13 cellular contexts compared by ENCODE assay signal in the genomic region with DNA sequence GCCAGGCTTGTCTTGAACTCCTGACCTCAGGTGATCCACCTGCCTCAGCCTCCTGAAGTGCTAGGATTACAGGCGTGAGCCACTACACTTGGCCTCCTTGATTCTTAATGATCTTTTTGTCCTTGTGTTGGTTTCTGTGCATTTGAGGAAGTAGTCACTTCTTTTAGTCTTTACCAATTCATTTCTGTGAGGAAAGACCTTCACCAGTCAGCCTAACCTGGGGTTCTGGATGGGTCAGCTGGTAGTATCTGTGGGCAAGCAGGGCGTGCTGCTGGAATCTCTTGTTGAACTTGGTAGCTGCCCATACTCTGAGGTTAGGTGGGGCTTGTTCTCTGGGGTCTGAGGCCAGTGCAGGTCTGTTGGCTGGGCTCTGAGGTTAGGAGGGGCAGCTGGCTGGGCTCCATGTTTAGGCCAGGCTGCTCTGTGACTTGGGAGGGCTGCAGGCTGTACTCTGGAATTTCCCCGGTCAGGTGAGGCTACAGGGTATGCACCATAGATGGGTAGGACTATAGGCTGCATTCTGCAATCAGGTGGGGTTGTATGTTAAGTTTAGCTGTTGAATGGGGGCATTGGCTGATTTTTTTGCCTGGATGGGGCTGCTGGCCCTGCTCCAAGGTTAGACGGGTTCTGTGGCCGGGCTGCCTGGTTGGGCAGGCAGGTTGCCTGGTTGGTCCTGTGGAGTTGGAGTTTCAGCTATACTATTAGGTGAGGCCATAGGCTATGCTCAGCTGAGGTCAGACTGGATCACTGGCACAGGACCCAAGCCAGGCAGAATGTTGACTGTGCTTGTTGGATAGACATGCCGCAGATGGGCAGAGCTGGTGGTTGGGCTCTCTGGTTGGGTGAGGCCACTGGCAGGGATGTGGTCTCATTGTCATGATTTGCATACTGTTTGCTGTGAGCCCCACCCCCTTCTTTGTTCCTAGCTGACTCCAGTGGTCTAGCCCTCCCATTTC. TPM values are rescaled to one million over a fixed set of nuclear protein-coding genes. Genes with fewer than 3 reads are reported as not detected.
A peak's percentile ranks its signal among the peaks of the same experiment; 100 is the strongest.
DNase-seq lines count a peak whose midpoint lies in the region; ATAC-seq, FAIRE-seq and TF ChIP-seq lines count a peak whose summit lies in the region.
"Had no signal": no experiment of that assay in that cellular context is flagged by ENCODE, and none has a peak within 500 bp of the region (broad histone marks: within the 10 kb centered on the region; RNA-seq: fewer than 3 reads in every experiment).

No MANE protein-coding gene starts in this region.

- H3K27me3 Mint-ChIP-seq in CD8-positive, alpha-beta memory T cell = no peaks in the 10 kb centered on the region
- H3K27me3 Mint-ChIP-seq: activated CD4-positive, alpha-beta T cell treated with anti-CD3 and anti-CD28 coated beads, Interleukin-2, amount 10 ng/mL, durations not matched to agents 7 days and 5 days had no signal

- POLR2A ChIA-PET in CD8-positive, alpha-beta memory T cell (lab: Charles Lee) = no interaction called here
- POLR2A ChIA-PET in GM12878 (lab: Charles Lee) = interaction anchor here (0.5 to 0.6 kb wide), 2 partner anchors 29 to 101 kb away, joined by 4 to 6 read pairs; no protein-coding TSS in a partner anchor

- no peak for TF ChIP-seq CTCF in KMS-11 (conservative IDR thresholded peaks at IDR 0.05; ENCODE audit: low read depth, low read length)
- no peak for TF ChIP-seq CTCF in GM12878 (IDR thresholded peaks at IDR 0.05 in 2 of 3, conservative IDR thresholded peaks at IDR 0.05 in 1 of 3; ENCODE audit: control insufficient read depth in 2 of 3, extremely low read depth in 1 of 3, insufficient read depth in 1 of 3, low read depth in 3 of 3, low read length in 3 of 3)
- TF ChIP-seq CTCF in right lobe of liver (IDR thresholded peaks at IDR 0.05) = no peak

- intact Hi-C loops in GM12878 (cut with micrococcal nuclease; ENCODE audit: unreplicated experiment) = no loop called here
- intact Hi-C loops in right lobe of liver (cut with DNase I) = no loop called here

- peaks cover 0 to 4% (median 2%) of the 10 kb centered on the region in 5 donors for H3K9me3 Mint-ChIP-seq in CD8-positive, alpha-beta memory T cell
- H3K9me3 Mint-ChIP-seq: activated CD4-positive, alpha-beta T cell treated with anti-CD3 and anti-CD28 coated beads, Interleukin-2, amount 10 ng/mL, durations not matched to agents 7 days and 5 days had no signal

- TF ChIP-seq EP300 in GM12878 (IDR thresholded peaks at IDR 0.05; ENCODE audit: borderline replicate concordance in 1 of 2, control insufficient read depth in 1 of 2, low read depth in 2 of 2, low read length in 2 of 2) = no peak

- H4K20me1 ChIP-seq in KMS-11 (ENCODE audit: insufficient read depth) (peaks cover 4% of the 10 kb centered on the region), GM12878 (ENCODE audit: control insufficient read depth, insufficient read depth) (no peaks in the 10 kb centered on the region; the same call in 1 of the 2 replicates)

- TF ChIP-seq RAD21 in GM12878 (IDR thresholded peaks at IDR 0.05; ENCODE audit: insufficient read depth, low read depth, low read length) = no peak

- no peak for DNase-seq in CD8-positive, alpha-beta memory T cell
- DNase-seq in GM12878 (ENCODE audit: low read depth, low spot score) (no peak), right lobe of liver (peak in 2 of 3 donors; percentile 59 to 66), RKO (ENCODE audit: low spot score) (no peak), NCI-H748 treated with DMSO at 0.1 percent for 48 hours (lab: John Stamatoyannopoulos, UW) (no peak)
- no peak for DNase-seq in stimulated activated CD4-positive, alpha-beta T cell treated with anti-CD3 and anti-CD28 coated beads, Interleukin-4, amount 100 ng/mL, for 4 hours
- DNase-seq: activated CD4-positive, alpha-beta T cell treated with anti-CD3 and anti-CD28 coated beads, Interleukin-2, amount 10 ng/mL, durations not matched to agents 7 days and 5 days; EL; foreskin fibroblast; OCI-M1 had no signal

- RAD21 ChIA-PET in GM12878 (lab: Charles Lee; ENCODE audit: unreplicated experiment) = no interaction called here

- CTCF ChIA-PET in CD8-positive, alpha-beta memory T cell (lab: Charles Lee) = no interaction called here
- CTCF ChIA-PET in GM12878 (lab: Yijun Ruan, JAX) = interaction anchor here (0.7 to 1.2 kb wide), 3 partner anchors 12 to 277 kb away, joined by 3 read pairs; no protein-coding TSS in a partner anchor

- no peaks in the 10 kb centered on the region for H3K27me3 ChIP-seq in CD8-positive, alpha-beta memory T cell (ENCODE audit: insufficient read depth, low read length, poor library complexity, severe bottlenecking)
- H3K27me3 ChIP-seq in KMS-11 (ENCODE audit: insufficient read depth, low read depth) (no peaks in the 10 kb centered on the region), GM12878 (replicated peaks in 1 of 2; ENCODE audit: control insufficient read depth in 2 of 2, insufficient read depth in 2 of 2, low read length in 1 of 2) (no peaks in the 10 kb centered on the region), right lobe of liver (no peaks in the 10 kb centered on the region)
- H3K27me3 ChIP-seq: ascending aorta had no signal

- WGBS in GM12878 (ENCODE audit: insufficient coverage, insufficient replicate concordance, low lambda C conversion rate, missing lambda C conversion rate) = 64% methylated on average over 6 of the region's 6 CpGs
- WGBS in right lobe of liver (ENCODE audit: insufficient coverage, low coverage, low lambda C conversion rate, missing lambda C conversion rate) = 0% methylated on average over 1 of the region's 6 CpGs

- no peaks in the 10 kb centered on the region for H3K36me3 ChIP-seq in CD8-positive, alpha-beta memory T cell (ENCODE audit: insufficient read depth, low read length)
- H3K36me3 ChIP-seq in KMS-11 (ENCODE audit: insufficient read depth) = no peaks in the 10 kb centered on the region
- peaks cover 2 to 8% of the 10 kb centered on the region in 2 experiments; a peak in 3 of 4 replicates for H3K36me3 ChIP-seq in GM12878 (ENCODE audit: control insufficient read depth in 2 of 2, insufficient read depth in 2 of 2, low read length in 1 of 2)
- no peaks in the 10 kb centered on the region for H3K36me3 ChIP-seq in right lobe of liver

- H2AFZ ChIP-seq in KMS-11 (ENCODE audit: low read depth) (no peak overlapping the region), GM12878 (ENCODE audit: control insufficient read depth, low read depth, low read length) (no peak overlapping the region)

- no peak for FAIRE-seq in GM12878 (lab: Jason Lieb, UNC)

- BruUV-seq in GM12878 (replicated peaks; lab: Mats Ljungman, UMichigan) = no TSS peak

- SMC1A ChIA-PET in GM12878 (lab: Charles Lee; ENCODE audit: uncharacterized antibody, unreplicated experiment) = interaction anchor here (1.0 kb wide), 2 partner anchors 20 kb away, joined by 3 read pairs; a partner anchor contains a TSS

- H3K36me3 Mint-ChIP-seq in CD8-positive, alpha-beta memory T cell = peaks cover 11 to 51% (median 19%) of the 10 kb centered on the region in 3 donors

- peaks cover 25% of the 10 kb centered on the region for H3K4me1 ChIP-seq in CD8-positive, alpha-beta memory T cell (ENCODE audit: insufficient read depth, low read length)
- H3K4me1 ChIP-seq in KMS-11 (ENCODE audit: low read depth, poor library complexity, severe bottlenecking) (peaks cover 24% of the 10 kb centered on the region), GM12878 (ENCODE audit: control insufficient read depth, insufficient read depth, low read length) (peaks cover 22% of the 10 kb centered on the region), right lobe of liver (peaks cover 0 to 44% (median 0%) of the 10 kb centered on the region in 4 donors)

- no peak overlapping the region for H3K9ac ChIP-seq in KMS-11
- H3K9ac ChIP-seq in GM12878 (ENCODE audit: control insufficient read depth, insufficient read depth, low read length) = no peak overlapping the region

- ATAC-seq in GM12878 = peak; percentile 62
- peak; percentile 60 to 83 (median 64) for ATAC-seq in right lobe of liver
- ATAC-seq in HG02798 (IDR thresholded peaks at IDR 0.05; ENCODE audit: poor library complexity, unreplicated experiment) = no peak

- H3K27ac Mint-ChIP-seq in CD8-positive, alpha-beta memory T cell = peak overlapping the region in 7 of 8 donors; percentile 54 to 89 (median 78)
- H3K27ac Mint-ChIP-seq: activated CD4-positive, alpha-beta T cell treated with anti-CD3 and anti-CD28 coated beads, Interleukin-2, amount 10 ng/mL, durations not matched to agents 7 days and 5 days had no signal

- no peak overlapping the region for H3K4me3 ChIP-seq in CD8-positive, alpha-beta memory T cell (ENCODE audit: low read length)
- H3K4me3 ChIP-seq in KMS-11 (IDR thresholded peaks at IDR 0.05; ENCODE audit: insufficient read depth, low read depth, low read length) = no peak overlapping the region
- no peak overlapping the region for H3K4me3 ChIP-seq in GM12878
- H3K4me3 ChIP-seq in right lobe of liver = no peak overlapping the region
- H3K4me3 ChIP-seq: ascending aorta had no signal

- no peak overlapping the region for H3K27ac ChIP-seq in CD8-positive, alpha-beta memory T cell (ENCODE audit: low read depth, low read length)
- H3K27ac ChIP-seq in KMS-11 (peak overlapping the region; percentile 21; the same call in 1 of the 2 replicates), GM12878 (ENCODE audit: control insufficient read depth, insufficient read depth) (no peak overlapping the region; the same call in 1 of the 2 replicates), right lobe of liver (peak overlapping the region in 1 of 3 donors; percentile 25)
- H3K27ac ChIP-seq: ascending aorta had no signal

- H3K9me3 ChIP-seq in CD8-positive, alpha-beta memory T cell (ENCODE audit: low read length) = no peaks in the 10 kb centered on the region
- H3K9me3 ChIP-seq in GM12878 (replicated peaks; ENCODE audit: control insufficient read depth, insufficient read depth, low read length) = no peaks in the 10 kb centered on the region; the same call in 2 of the 3 replicates
- H3K9me3 ChIP-seq in right lobe of liver = no peaks in the 10 kb centered on the region

- peak overlapping the region; percentile 21; the same call in 1 of the 2 replicates for H3K4me2 ChIP-seq in KMS-11
- no peak overlapping the region; the same call in 1 of the 2 replicates for H3K4me2 ChIP-seq in GM12878 (ENCODE audit: control insufficient read depth, insufficient read depth)

- in situ Hi-C loops in GM12878 (cut with MboI) = no loop called here

- H3K79me2 ChIP-seq in KMS-11 (ENCODE audit: insufficient read depth, low read depth) (peaks cover 50% of the 10 kb centered on the region; the same call in 1 of the 2 replicates), GM12878 (ENCODE audit: control insufficient read depth, insufficient read depth, low read length) (peaks cover 29% of the 10 kb centered on the region)

- peaks cover 58 to 74% (median 73%) of the 10 kb centered on the region in 3 donors for H3K4me1 Mint-ChIP-seq in CD8-positive, alpha-beta memory T cell

- no peak for TF ChIP-seq POLR2A in GM12878 (IDR thresholded peaks at IDR 0.05; ENCODE audit: low read depth, low read length)
- no peak for TF ChIP-seq POLR2A in right lobe of liver (IDR thresholded peaks at IDR 0.05)

- H3K4me3 Mint-ChIP-seq in CD8-positive, alpha-beta memory T cell = peak overlapping the region in 4 of 7 donors; percentile 23 to 72 (median 55)
- H3K4me3 Mint-ChIP-seq: activated CD4-positive, alpha-beta T cell treated with anti-CD3 and anti-CD28 coated beads, Interleukin-2, amount 10 ng/mL, durations not matched to agents 7 days and 5 days had no signal

RNA-seq across cellular contexts. Expression of a gene that starts 19.2 kb away (rescaled TPM):
- total RNA-seq in CD8-positive, alpha-beta memory T cell = 10 to 100 TPM; 39.0 to 39.7 TPM
- 50.2 TPM for polyA plus RNA-seq in CD8-positive, alpha-beta memory T cell
- total RNA-seq in GM12878 (2013; cell fraction: nucleolus; rRNA removed) = 15.8 and 18.4 TPM in 2 replicates
- total RNA-seq in GM12878 (2014; rRNA removed) = 19.2 and 21.9 TPM in 2 replicates
- total RNA-seq in GM12878 (2014; rRNA removed; fragmentation: Illumina TruSeq; extraction: Trizol) = 22.7 and 23.7 TPM in 2 replicates
- 24.0 and 26.8 TPM in 2 replicates for total RNA-seq in GM12878 (2021)
- polyA plus RNA-seq in GM12878 (2011; ENCODE audit: low read depth) = 27.3 TPM
- polyA plus RNA-seq in GM12878 (2011; rRNA removed) = 41.8 and 47.9 TPM in 2 replicates
- polyA plus RNA-seq in GM12878 (2011; cell fraction: cytosol; rRNA removed) = 41.0 and 45.1 TPM in 2 replicates
- 16.8 and 18.6 TPM in 2 replicates for polyA plus RNA-seq in GM12878 (2011; cell fraction: nucleus; rRNA removed)
- 25.0 and 25.8 TPM in 2 replicates for polyA plus RNA-seq in GM12878 (2012)
- polyA plus RNA-seq in GM12878 (2014; fragmentation: Illumina TruSeq; extraction: Trizol) = 38.0 and 40.1 TPM in 2 replicates
- 1 to 10 TPM; 2.1 to 2.9 TPM for polyA plus RNA-seq in GM12878 (2014; fragmentation: Nextera tagmentation; extraction: Ambion mirVana)
- polyA plus RNA-seq in GM12878 (2014; rRNA removed) = 27.6 and 27.7 TPM in 2 replicates
- 10 to 100 TPM; 30.5 to 33.4 TPM for polyA plus RNA-seq in GM12878 (2016; fragmentation: Nextera tagmentation; extraction: Ambion mirVana)
- polyA minus RNA-seq in GM12878 (2011; rRNA and poly(A)+ RNA removed) = 41.7 and 44.5 TPM in 2 replicates
- 15.6 and 18.8 TPM in 2 replicates for polyA minus RNA-seq in GM12878 (2011; cell fraction: cytosol; rRNA and poly(A)+ RNA removed)
- polyA minus RNA-seq in GM12878 (2011; cell fraction: nucleus; rRNA and poly(A)+ RNA removed) = 6.0 and 8.5 TPM in 2 replicates
- 10 to 100 TPM; 24.3 to 38.1 (median 29.7) TPM for total RNA-seq in right lobe of liver

Comparison
In these comparisons a context has a peak if more than half of its experiments do, and no peak if none do; other contexts are left out.
1. DNase-seq: peak in right lobe of liver (2 of 3); none in CD8-positive, alpha-beta memory T cell (0 of 5), GM12878 (single experiment), RKO (single experiment), stimulated activated CD4-positive, alpha-beta T cell treated with anti-CD3 and anti-CD28 coated beads, Interleukin-4, amount 100 ng/mL, for 4 hours (0 of 2) and NCI-H748 treated with DMSO at 0.1 percent for 48 hours (single experiment).